In genomic region chr12:56346663-56347062, GRCh38 we compare ENCODE assay signal across 12 cellular contexts. TPM values are rescaled to one million over a fixed set of nuclear protein-coding genes. Genes with fewer than 3 reads are reported as not detected.
DNase-seq lines count a peak whose midpoint lies in the region; ATAC-seq and TF ChIP-seq lines count a peak whose summit lies in the region.
"Had no signal": no experiment of that assay in that cellular context is flagged by ENCODE, and none has a peak within 500 bp of the region (broad histone marks: within the 10 kb centered on the region; RNA-seq: fewer than 3 reads in every experiment).

No MANE protein-coding gene starts in this region.

- no peak overlapping the region for H3K27ac ChIP-seq in MM.1S (ENCODE audit: low read length)
- H3K27ac ChIP-seq in smooth muscle cell (ENCODE audit: low read depth) = no peak overlapping the region

- no peak overlapping the region for H3K9ac ChIP-seq in MM.1S (ENCODE audit: low read length)
- no peak overlapping the region for H3K9ac ChIP-seq in smooth muscle cell (ENCODE audit: low read depth)

- peak overlapping the region; percentile 18 for H3K27ac Mint-ChIP-seq in activated naive CD4-positive, alpha-beta T cell treated with anti-CD3 and anti-CD28 coated beads for 36 hours
- H3K27ac Mint-ChIP-seq in activated naive CD4-positive, alpha-beta T cell treated with anti-CD3 and anti-CD28 coated beads, Interleukin-2, amount 10 ng/mL, durations not matched to agents 7 days and 5 days = no peak overlapping the region
- H3K27ac Mint-ChIP-seq in effector memory CD8-positive, alpha-beta T cell = peak overlapping the region in 1 of 2 donors; percentile 73
- H3K27ac Mint-ChIP-seq in stimulated activated naive B cell treated with anti-CD40 and anti-IgM and Interleukin-4, amounts not matched to agents 10 μg/mL and 1 μg/mL and 100 μg/mL, for 72 hours = peak overlapping the region; percentile 52
- H3K27ac Mint-ChIP-seq: activated naive CD4-positive, alpha-beta T cell treated with anti-CD3 and anti-CD28 coated beads, Interleukin-2, amount 50 U/mL, for 24 hours had no signal

- 91% methylated on average over 8 of the region's 8 CpGs for WGBS in smooth muscle cell (ENCODE audit: low lambda C conversion rate)

- no peak overlapping the region for H3K4me2 ChIP-seq in MM.1S (ENCODE audit: low read depth, low read length)
- H3K4me2 ChIP-seq in smooth muscle cell = no peak overlapping the region

- H3K36me3 Mint-ChIP-seq in activated naive CD4-positive, alpha-beta T cell treated with anti-CD3 and anti-CD28 coated beads for 36 hours (ENCODE audit: low read depth) = peaks cover 54% of the 10 kb centered on the region
- H3K36me3 Mint-ChIP-seq in activated naive CD4-positive, alpha-beta T cell treated with anti-CD3 and anti-CD28 coated beads, Interleukin-2, amount 10 ng/mL, durations not matched to agents 7 days and 5 days = peaks cover 67% of the 10 kb centered on the region
- peaks cover 75% of the 10 kb centered on the region for H3K36me3 Mint-ChIP-seq in effector memory CD8-positive, alpha-beta T cell (ENCODE audit: insufficient read depth)
- peaks cover 47 to 70% of the 10 kb centered on the region in 2 donors for H3K36me3 Mint-ChIP-seq in stimulated activated naive B cell treated with anti-CD40 and anti-IgM and Interleukin-4, amounts not matched to agents 10 μg/mL and 1 μg/mL and 100 μg/mL, for 72 hours

- H3K9me3 ChIP-seq in MM.1S (replicated peaks; ENCODE audit: insufficient read depth, low read length) (no peaks in the 10 kb centered on the region), smooth muscle cell (replicated peaks; ENCODE audit: low read depth) (no peaks in the 10 kb centered on the region)

- peak; percentile 18 for TF ChIP-seq CTCF in MM.1S (IDR thresholded peaks at IDR 0.05; ENCODE audit: low read length)
- no peak for TF ChIP-seq CTCF in smooth muscle cell (IDR thresholded peaks at IDR 0.05; ENCODE audit: borderline replicate concordance, insufficient read depth, poor library complexity, severe bottlenecking)

- peak; percentile 50 for DNase-seq in activated naive CD4-positive, alpha-beta T cell treated with anti-CD3 and anti-CD28 coated beads for 36 hours
- no peak for DNase-seq in activated naive CD4-positive, alpha-beta T cell treated with anti-CD3 and anti-CD28 coated beads, Interleukin-2, amount 10 ng/mL, durations not matched to agents 7 days and 5 days
- DNase-seq in MM.1S = no peak
- DNase-seq in effector memory CD8-positive, alpha-beta T cell = no peak
- DNase-seq in stimulated activated naive B cell treated with anti-CD40 and anti-IgM and Interleukin-4, amounts not matched to agents 10 μg/mL and 1 μg/mL and 100 μg/mL, for 72 hours = no peak
- DNase-seq in smooth muscle cell (lab: John Stamatoyannopoulos, UW; ENCODE audit: unreplicated experiment) = no peak
- DNase-seq in H4 (ENCODE audit: low spot score) = no peak
- DNase-seq in dedifferentiated amniotic fluid mesenchymal stem cell (ENCODE audit: extremely low spot score) = no peak
- DNase-seq: hippocampal formation, NCI-H2107 had no signal

- H2AFZ ChIP-seq in MM.1S (ENCODE audit: low read length) = no peak overlapping the region
- no peak overlapping the region for H2AFZ ChIP-seq in smooth muscle cell (ENCODE audit: low read depth)

- H4K20me1 ChIP-seq in MM.1S (ENCODE audit: insufficient read depth, low read length) = no peaks in the 10 kb centered on the region
- no peaks in the 10 kb centered on the region for H4K20me1 ChIP-seq in smooth muscle cell (ENCODE audit: low read depth)

- peaks cover under 1% of the 10 kb centered on the region for H3K4me1 Mint-ChIP-seq in activated naive CD4-positive, alpha-beta T cell treated with anti-CD3 and anti-CD28 coated beads for 36 hours (ENCODE audit: low read depth)
- H3K4me1 Mint-ChIP-seq in activated naive CD4-positive, alpha-beta T cell treated with anti-CD3 and anti-CD28 coated beads, Interleukin-2, amount 10 ng/mL, durations not matched to agents 7 days and 5 days = no peaks in the 10 kb centered on the region
- H3K4me1 Mint-ChIP-seq in effector memory CD8-positive, alpha-beta T cell (ENCODE audit: low read depth in 2 of 2) = no peaks in the 10 kb centered on the region
- peaks cover 3 to 6% of the 10 kb centered on the region in 2 donors for H3K4me1 Mint-ChIP-seq in stimulated activated naive B cell treated with anti-CD40 and anti-IgM and Interleukin-4, amounts not matched to agents 10 μg/mL and 1 μg/mL and 100 μg/mL, for 72 hours

- H3K27me3 Mint-ChIP-seq in activated naive CD4-positive, alpha-beta T cell treated with anti-CD3 and anti-CD28 coated beads for 36 hours (ENCODE audit: low read depth) = no peaks in the 10 kb centered on the region
- H3K27me3 Mint-ChIP-seq in activated naive CD4-positive, alpha-beta T cell treated with anti-CD3 and anti-CD28 coated beads, Interleukin-2, amount 10 ng/mL, durations not matched to agents 7 days and 5 days = no peaks in the 10 kb centered on the region
- H3K27me3 Mint-ChIP-seq in effector memory CD8-positive, alpha-beta T cell = no peaks in the 10 kb centered on the region
- H3K27me3 Mint-ChIP-seq in stimulated activated naive B cell treated with anti-CD40 and anti-IgM and Interleukin-4, amounts not matched to agents 10 μg/mL and 1 μg/mL and 100 μg/mL, for 72 hours = no peaks in the 10 kb centered on the region
- H3K27me3 Mint-ChIP-seq: activated naive CD4-positive, alpha-beta T cell treated with anti-CD3 and anti-CD28 coated beads, Interleukin-2, amount 50 U/mL, for 24 hours had no signal

- H3K79me2 ChIP-seq in MM.1S (ENCODE audit: low read length) (peaks cover 5% of the 10 kb centered on the region; the same call in 1 of the 2 replicates), smooth muscle cell (ENCODE audit: low read depth) (no peaks in the 10 kb centered on the region)

- H3K9me2 ChIP-seq in MM.1S (replicated peaks; ENCODE audit: insufficient read depth, low read length) = no peaks in the 10 kb centered on the region

- H3K9me3 Mint-ChIP-seq in activated naive CD4-positive, alpha-beta T cell treated with anti-CD3 and anti-CD28 coated beads for 36 hours = no peaks in the 10 kb centered on the region
- H3K9me3 Mint-ChIP-seq in activated naive CD4-positive, alpha-beta T cell treated with anti-CD3 and anti-CD28 coated beads, Interleukin-2, amount 10 ng/mL, durations not matched to agents 7 days and 5 days = no peaks in the 10 kb centered on the region
- H3K9me3 Mint-ChIP-seq in effector memory CD8-positive, alpha-beta T cell = no peaks in the 10 kb centered on the region
- no peaks in the 10 kb centered on the region for H3K9me3 Mint-ChIP-seq in stimulated activated naive B cell treated with anti-CD40 and anti-IgM and Interleukin-4, amounts not matched to agents 10 μg/mL and 1 μg/mL and 100 μg/mL, for 72 hours
- H3K9me3 Mint-ChIP-seq: activated naive CD4-positive, alpha-beta T cell treated with anti-CD3 and anti-CD28 coated beads, Interleukin-2, amount 50 U/mL, for 24 hours had no signal

- no peak overlapping the region for H3K4me3 ChIP-seq in MM.1S (ENCODE audit: low read length)
- H3K4me3 ChIP-seq in smooth muscle cell = no peak overlapping the region

- no peak overlapping the region for H3K4me3 Mint-ChIP-seq in activated naive CD4-positive, alpha-beta T cell treated with anti-CD3 and anti-CD28 coated beads for 36 hours
- no peak overlapping the region for H3K4me3 Mint-ChIP-seq in activated naive CD4-positive, alpha-beta T cell treated with anti-CD3 and anti-CD28 coated beads, Interleukin-2, amount 10 ng/mL, durations not matched to agents 7 days and 5 days
- no peak overlapping the region for H3K4me3 Mint-ChIP-seq in effector memory CD8-positive, alpha-beta T cell
- H3K4me3 Mint-ChIP-seq in stimulated activated naive B cell treated with anti-CD40 and anti-IgM and Interleukin-4, amounts not matched to agents 10 μg/mL and 1 μg/mL and 100 μg/mL, for 72 hours = no peak overlapping the region
- H3K4me3 Mint-ChIP-seq: activated naive CD4-positive, alpha-beta T cell treated with anti-CD3 and anti-CD28 coated beads, Interleukin-2, amount 50 U/mL, for 24 hours had no signal

- intact Hi-C loops in activated naive CD4-positive, alpha-beta T cell treated with anti-CD3 and anti-CD28 coated beads for 36 hours (cut with micrococcal nuclease) = no loop called here

- ATAC-seq in effector memory CD8-positive, alpha-beta T cell (replicated peaks) = peak; percentile 19
- no peak for ATAC-seq in stimulated activated naive B cell treated with anti-CD40 and anti-IgM and Interleukin-4, amounts not matched to agents 10 μg/mL and 1 μg/mL and 100 μg/mL, for 72 hours (replicated peaks)

- H3K4me1 ChIP-seq in MM.1S (ENCODE audit: low read length) (no peaks in the 10 kb centered on the region), smooth muscle cell (ENCODE audit: low read depth) (no peaks in the 10 kb centered on the region)

- no peaks in the 10 kb centered on the region for H3K27me3 ChIP-seq in MM.1S (replicated peaks; ENCODE audit: insufficient read depth, low read length)
- H3K27me3 ChIP-seq in smooth muscle cell (ENCODE audit: low read depth) = no peaks in the 10 kb centered on the region

- H3F3A ChIP-seq in MM.1S (ENCODE audit: insufficient read depth, low read length) = no peaks in the 10 kb centered on the region
- H3F3A ChIP-seq in smooth muscle cell (ENCODE audit: low read depth) = no peaks in the 10 kb centered on the region

- CTCF ChIA-PET in activated naive CD4-positive, alpha-beta T cell treated with anti-CD3 and anti-CD28 coated beads for 36 hours (lab: Charles Lee) = interaction anchor here (0.7 to 1.6 kb wide), 4 partner anchors 9 to 565 kb away, joined by 3 to 8 read pairs (median 5); partner anchors contain the start of gene STAT2
- CTCF ChIA-PET in activated naive CD4-positive, alpha-beta T cell treated with anti-CD3 and anti-CD28 coated beads, Interleukin-2, amount 10 ng/mL, durations not matched to agents 7 days and 5 days (lab: Charles Lee) = interaction anchor here (0.6 to 1.9 kb wide), 9 partner anchors 8 to 277 kb away, joined by 3 to 6 read pairs (median 4); partner anchors contain the start of genes APOF, COQ10A, IL23A and ZC3H10

- H3K36me3 ChIP-seq in MM.1S (replicated peaks; ENCODE audit: insufficient read depth, low read length) (peaks cover 17% of the 10 kb centered on the region), smooth muscle cell (ENCODE audit: low read depth) (peaks cover 15% of the 10 kb centered on the region)

RNA-seq across cellular contexts. Expression of gene IL23A, which starts 8.0 kb away (rescaled TPM):
- total RNA-seq in activated naive CD4-positive, alpha-beta T cell treated with anti-CD3 and anti-CD28 coated beads for 36 hours = 10 to 100 TPM in 1 of 2 experiments, 1 to 10 TPM in 1; 9.0 to 12.6 TPM
- total RNA-seq in smooth muscle cell = 0.54 and 1.9 TPM in 2 replicates
- polyA plus RNA-seq in smooth muscle cell = 0.35 and 0.85 TPM in 2 replicates
- 0.23 TPM in 1 of 2 replicates, not detected in the other for total RNA-seq in H4 (2014; rRNA removed; shearing (Covaris generic))

RNA-seq across cellular contexts. Expression of gene PAN2, which starts 12.9 kb away (rescaled TPM):
- total RNA-seq in activated naive CD4-positive, alpha-beta T cell treated with anti-CD3 and anti-CD28 coated beads for 36 hours = 10 to 100 TPM; 82.7 to 85.4 TPM
- total RNA-seq in smooth muscle cell = 20.3 and 55.6 TPM in 2 replicates
- polyA plus RNA-seq in smooth muscle cell = 12.9 and 14.7 TPM in 2 replicates
- total RNA-seq in H4 (2014; rRNA removed; shearing (Covaris generic)) = 11.8 and 16.4 TPM in 2 replicates

RNA-seq across cellular contexts. Expression of gene STAT2, which starts 13.2 kb away (rescaled TPM):
- total RNA-seq in activated naive CD4-positive, alpha-beta T cell treated with anti-CD3 and anti-CD28 coated beads for 36 hours = 100 to 1,000 TPM; 109 to 119 TPM
- total RNA-seq in smooth muscle cell = 141 and 148 TPM in 2 replicates
- polyA plus RNA-seq in smooth muscle cell = 94.6 and 108 TPM in 2 replicates
- 125 and 159 TPM in 2 replicates for total RNA-seq in H4 (2014; rRNA removed; shearing (Covaris generic))

RNA-seq across cellular contexts. Expression of gene APOF, which starts 16.0 kb away (rescaled TPM):
- not detected for total RNA-seq in activated naive CD4-positive, alpha-beta T cell treated with anti-CD3 and anti-CD28 coated beads for 36 hours
- not detected in 2 replicates for total RNA-seq in smooth muscle cell
- not detected in 2 replicates for polyA plus RNA-seq in smooth muscle cell
- not detected in 2 replicates for total RNA-seq in H4 (2014; rRNA removed; shearing (Covaris generic))
- total RNA-seq: RPMI7951 had no signal

RNA-seq across cellular contexts. Expression of gene CNPY2, which starts 30.9 kb away (rescaled TPM):
- total RNA-seq in activated naive CD4-positive, alpha-beta T cell treated with anti-CD3 and anti-CD28 coated beads for 36 hours = 10 to 100 TPM; 47.5 to 57.3 TPM
- total RNA-seq in smooth muscle cell = 147 and 171 TPM in 2 replicates
- 334 and 342 TPM in 2 replicates for polyA plus RNA-seq in smooth muscle cell
- total RNA-seq in H4 (2014; rRNA removed; shearing (Covaris generic)) = 142 and 167 TPM in 2 replicates
